In genomic region chr1:38121231-38121680, GRCh38 we compare ENCODE assay signal across 25 cellular contexts.
"Had no signal": no experiment of that assay in that cellular context is flagged by ENCODE, and none has a peak within 500 bp of the region (broad histone marks: within the 10 kb centered on the region; RNA-seq: fewer than 3 reads in every experiment).

No MANE protein-coding gene starts in this region.

- H3K9me3 Mint-ChIP-seq: activated CD4-positive, alpha-beta T cell treated with anti-CD3 and anti-CD28 coated beads, Interleukin-2, amount 10 ng/mL, durations not matched to agents 7 days and 5 days; activated CD8-positive, alpha-beta T cell treated with anti-CD3 and anti-CD28 coated beads for 36 hours; activated naive CD8-positive, alpha-beta T cell treated with anti-CD3 and anti-CD28 coated beads, Interleukin-2, amount 50 U/mL, for 24 hours; activated T-helper 1 cell treated with anti-CD3 and anti-CD28 coated beads, Interleukin-12 subunit alpha, Interleukin-12 subunit beta, Interleukin-2, Interleukin-4 antibody, amounts not matched to agents 30 ng/mL and 10 ng/mL and 1 ng/mL, durations not matched to agents 14 hours and 24 hours and 36 hours; endodermal cell; nephron progenitor cell had no signal

- H3K4me3 ChIP-seq: esophagus squamous epithelium, gastrocnemius medialis, mucosa of descending colon, smooth muscle cell, thyroid gland had no signal

- H3K27me3 ChIP-seq: gastrocnemius medialis, thyroid gland had no signal

- H3K27me3 Mint-ChIP-seq: activated CD4-positive, alpha-beta T cell treated with anti-CD3 and anti-CD28 coated beads, Interleukin-2, amount 10 ng/mL, durations not matched to agents 7 days and 5 days; activated CD8-positive, alpha-beta memory T cell treated with anti-CD3 and anti-CD28 coated beads, Interleukin-2, amount 10 ng/mL, durations not matched to agents 7 days and 5 days; activated CD8-positive, alpha-beta T cell treated with anti-CD3 and anti-CD28 coated beads for 36 hours; activated naive CD8-positive, alpha-beta T cell treated with anti-CD3 and anti-CD28 coated beads, Interleukin-2, amount 50 U/mL, for 24 hours had no signal

- H3K4me3 Mint-ChIP-seq: activated CD4-positive, alpha-beta T cell treated with anti-CD3 and anti-CD28 coated beads, Interleukin-2, amount 10 ng/mL, durations not matched to agents 7 days and 5 days; activated CD8-positive, alpha-beta memory T cell treated with anti-CD3 and anti-CD28 coated beads, Interleukin-2, amount 10 ng/mL, durations not matched to agents 7 days and 5 days; activated CD8-positive, alpha-beta T cell treated with anti-CD3 and anti-CD28 coated beads for 36 hours; activated naive CD8-positive, alpha-beta T cell treated with anti-CD3 and anti-CD28 coated beads, Interleukin-2, amount 50 U/mL, for 24 hours; activated T-helper 1 cell treated with anti-CD3 and anti-CD28 coated beads, Interleukin-12 subunit alpha, Interleukin-12 subunit beta, Interleukin-2, Interleukin-4 antibody, amounts not matched to agents 30 ng/mL and 10 ng/mL and 1 ng/mL, durations not matched to agents 14 hours and 24 hours and 36 hours; endodermal cell; nephron progenitor cell had no signal

- H3K27ac Mint-ChIP-seq: activated CD4-positive, alpha-beta T cell treated with anti-CD3 and anti-CD28 coated beads, Interleukin-2, amount 10 ng/mL, durations not matched to agents 7 days and 5 days; activated CD8-positive, alpha-beta memory T cell treated with anti-CD3 and anti-CD28 coated beads, Interleukin-2, amount 10 ng/mL, durations not matched to agents 7 days and 5 days; activated CD8-positive, alpha-beta T cell treated with anti-CD3 and anti-CD28 coated beads for 36 hours; activated naive CD8-positive, alpha-beta T cell treated with anti-CD3 and anti-CD28 coated beads, Interleukin-2, amount 50 U/mL, for 24 hours; activated T-helper 1 cell treated with anti-CD3 and anti-CD28 coated beads, Interleukin-12 subunit alpha, Interleukin-12 subunit beta, Interleukin-2, Interleukin-4 antibody, amounts not matched to agents 30 ng/mL and 10 ng/mL and 1 ng/mL, durations not matched to agents 14 hours and 24 hours and 36 hours; endodermal cell; nephron progenitor cell had no signal

- H3K36me3 Mint-ChIP-seq: activated CD8-positive, alpha-beta memory T cell treated with anti-CD3 and anti-CD28 coated beads, Interleukin-2, amount 10 ng/mL, durations not matched to agents 7 days and 5 days had no signal

- H3K4me2 ChIP-seq: smooth muscle cell had no signal

- H3K4me1 ChIP-seq: gastrocnemius medialis, thyroid gland had no signal

- H3K4me1 Mint-ChIP-seq: activated CD4-positive, alpha-beta T cell treated with anti-CD3 and anti-CD28 coated beads, Interleukin-2, amount 10 ng/mL, durations not matched to agents 7 days and 5 days; activated CD8-positive, alpha-beta memory T cell treated with anti-CD3 and anti-CD28 coated beads, Interleukin-2, amount 10 ng/mL, durations not matched to agents 7 days and 5 days; activated naive CD8-positive, alpha-beta T cell treated with anti-CD3 and anti-CD28 coated beads, Interleukin-2, amount 50 U/mL, for 24 hours; endodermal cell had no signal

- H3K36me3 ChIP-seq: esophagus squamous epithelium, gastrocnemius medialis, thyroid gland had no signal

- H3K27ac ChIP-seq: gastrocnemius medialis, thyroid gland, VCaP had no signal

- ATAC-seq: activated CD8-positive, alpha-beta memory T cell treated with anti-CD3 and anti-CD28 coated beads, Interleukin-2, amount 10 ng/mL, durations not matched to agents 7 days and 5 days; activated CD8-positive, alpha-beta T cell treated with anti-CD3 and anti-CD28 coated beads for 36 hours; activated naive CD8-positive, alpha-beta T cell treated with anti-CD3 and anti-CD28 coated beads, Interleukin-2, amount 50 U/mL, for 24 hours; gastrocnemius medialis; left colon; mucosa of descending colon; sciatic nerve had no signal

- DNase-seq: activated CD4-positive, alpha-beta T cell treated with anti-CD3 and anti-CD28 coated beads, Interleukin-2, amount 10 ng/mL, durations not matched to agents 7 days and 5 days; activated CD4-positive, CD25-positive, alpha-beta regulatory T cell treated with anti-CD3 and anti-CD28 coated beads, Interleukin-2, amount 50 U/mL, for 72 hours; activated CD8-positive, alpha-beta memory T cell treated with anti-CD3 and anti-CD28 coated beads, Interleukin-2, amount 10 ng/mL, durations not matched to agents 7 days and 5 days; activated CD8-positive, alpha-beta T cell treated with anti-CD3 and anti-CD28 coated beads for 36 hours; activated gamma-delta T cell; activated naive CD4-positive, alpha-beta T cell treated with anti-CD3 and anti-CD28 coated beads, Interleukin-2, amount 50 U/mL, for 16 hours; activated naive CD8-positive, alpha-beta T cell treated with anti-CD3 and anti-CD28 coated beads, Interleukin-2, amount 50 U/mL, for 24 hours; cerebellar nuclear complex; cortex of kidney; endodermal cell; esophagus squamous epithelium; gastrocnemius medialis; hippocampal formation; left colon; mesendoderm; mucosa of descending colon; nephron progenitor cell; occipital lobe; stimulated activated CD4-positive, alpha-beta T cell treated with anti-CD3 and anti-CD28 coated beads, Interleukin-4, amount 100 ng/mL, for 24 hours; stimulated activated naive CD4-positive, alpha-beta T cell treated with Interleukin-2 at 50 U/mL for 16 hours; thyroid gland had no signal

- H3K9me3 ChIP-seq: esophagus squamous epithelium, gastrocnemius medialis, mucosa of descending colon, thyroid gland had no signal
